ENCODE assay signal across 16 cellular contexts in the genomic region with DNA sequence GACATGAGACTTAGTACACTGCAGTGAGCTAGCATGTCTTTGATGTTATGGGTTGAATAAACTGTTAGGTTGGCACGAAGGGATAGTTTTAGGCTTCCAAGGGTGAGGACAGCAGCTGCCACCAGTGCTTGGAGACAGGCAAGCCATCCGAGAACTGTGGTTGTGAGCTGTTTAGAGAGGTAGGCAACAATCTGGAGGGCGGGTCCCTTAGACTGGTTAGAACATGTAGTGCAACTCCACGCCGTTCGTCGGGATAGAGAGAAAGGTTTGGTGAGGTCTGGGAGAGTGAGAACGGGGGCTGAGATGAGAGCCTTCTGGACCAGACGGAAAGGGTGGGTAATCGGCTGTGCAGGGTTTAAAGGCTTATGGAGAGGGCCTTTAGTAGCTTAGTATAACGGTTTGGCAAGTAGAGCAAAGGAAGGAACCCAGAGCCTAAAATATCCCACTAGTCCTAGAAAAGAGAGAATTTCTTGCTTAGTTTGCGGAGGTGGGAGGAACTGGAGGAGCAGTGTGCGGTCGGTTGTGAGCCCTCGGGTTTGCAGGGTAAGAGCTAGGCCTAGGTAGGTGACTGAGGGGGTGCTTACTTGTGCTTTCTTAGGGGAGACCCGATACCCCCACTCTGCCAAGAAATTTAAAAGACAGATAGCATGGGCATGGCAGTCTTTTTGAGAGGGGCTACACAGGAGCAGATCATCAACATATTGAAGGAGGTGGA.
"Had no signal": no experiment of that assay in that cellular context is flagged by ENCODE, and none has a peak within 500 bp of the region (broad histone marks: within the 10 kb centered on the region; RNA-seq: fewer than 3 reads in every experiment).

No MANE protein-coding gene starts in this region.

- H3K36me3 ChIP-seq: prostate gland had no signal

- ATAC-seq: activated naive CD4-positive, alpha-beta T cell treated with anti-CD3 and anti-CD28 coated beads, Interleukin-2, amount 50 U/mL, for 72 hours; stimulated activated naive CD8-positive, alpha-beta T cell treated with anti-CD3 and anti-CD28 coated beads, Interleukin-15, Interleukin-2, amounts not matched to agents 100 U/mL and 50 U/mL, for 24 hours had no signal

- DNase-seq: activated CD4-positive, alpha-beta T cell treated with anti-CD3 and anti-CD28 coated beads for 1 hour; activated CD8-positive, alpha-beta memory T cell treated with anti-CD3 and anti-CD28 coated beads for 24 hours; activated CD8-positive, alpha-beta memory T cell treated with anti-CD3 and anti-CD28 coated beads, Interleukin-2, amount 50 U/mL, for 48 hours; activated effector memory CD4-positive, alpha-beta T cell treated with Interleukin-2 at 50 U/mL for 16 hours; activated T-cell treated with anti-CD3 and anti-CD28 coated beads, Interleukin-2, amount 50 U/mL, for 48 hours; effector memory CD4-positive, alpha-beta T cell; left ventricle myocardium superior; stimulated activated CD4-positive, alpha-beta T cell treated with anti-CD3 and anti-CD28 coated beads, Interleukin-12 subunit alpha, Interleukin-12 subunit beta, amount 100 ng/mL, for 4 hours; stimulated activated CD4-positive, alpha-beta T cell treated with anti-CD3 and anti-CD28 coated beads, Interleukin-1b, Interleukin-23, amount 100 ng/mL, for 48 hours; stimulated activated naive CD8-positive, alpha-beta T cell treated with anti-CD3 and anti-CD28 coated beads, Interleukin-15, Interleukin-2, amounts not matched to agents 100 U/mL and 50 U/mL, for 24 hours; T-helper 2 cell had no signal

- H3K27ac ChIP-seq: adrenal gland, prostate gland, SJSA1 had no signal

- H3K4me3 ChIP-seq: adrenal gland, heart left ventricle, prostate gland, SJSA1 had no signal

- H3K27me3 ChIP-seq: adrenal gland, heart left ventricle, SJSA1 had no signal

- H3K4me1 ChIP-seq: prostate gland had no signal

- H3K9me3 ChIP-seq: adrenal gland, heart left ventricle, prostate gland, SJSA1 had no signal
